33 cellular contexts compared by ENCODE assay signal in the genomic region with DNA sequence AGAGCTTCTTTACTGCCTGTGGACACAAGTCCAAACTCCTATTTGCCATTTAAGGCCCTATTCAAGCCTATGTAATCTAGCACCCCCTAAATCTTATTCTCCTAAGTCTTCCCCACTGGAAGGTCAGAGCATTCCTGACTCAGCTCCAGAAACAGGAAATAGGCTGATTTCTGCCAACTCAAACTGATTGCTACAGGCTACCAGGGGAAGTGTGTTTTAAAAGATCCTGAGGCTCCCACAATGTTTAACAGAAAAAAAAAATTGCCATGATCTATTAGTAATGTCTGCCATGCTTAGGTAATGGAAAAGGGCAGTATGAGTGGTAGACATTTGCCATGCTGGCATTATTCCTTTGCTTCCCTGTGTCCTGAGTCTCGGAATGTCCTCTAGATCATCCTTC.
"Had no signal": no experiment of that assay in that cellular context is flagged by ENCODE, and none has a peak within 500 bp of the region (broad histone marks: within the 10 kb centered on the region; RNA-seq: fewer than 3 reads in every experiment).

No MANE protein-coding gene starts in this region.

- DNase-seq: activated CD4-positive, alpha-beta memory T cell treated with anti-CD3 and anti-CD28 coated beads for 36 hours; activated CD4-positive, alpha-beta T cell treated with anti-CD3 and anti-CD28 coated beads for 36 hours; activated CD4-positive, alpha-beta T cell treated with anti-CD3 and anti-CD28 coated beads, Interleukin-2, amount 10 ng/mL, durations not matched to agents 24 days and 14 days; activated CD4-positive, CD25-positive, alpha-beta regulatory T cell; activated CD4-positive, CD25-positive, alpha-beta regulatory T cell treated with anti-CD3 and anti-CD28 coated beads, Interleukin-2, amount 50 U/mL, for 72 hours; activated CD8-positive, alpha-beta memory T cell treated with anti-CD3 and anti-CD28 coated beads, Interleukin-2, amount 10 ng/mL, durations not matched to agents 7 days and 5 days; activated CD8-positive, alpha-beta memory T cell treated with anti-CD3 and anti-CD28 coated beads, Interleukin-2, amount 50 U/mL, for 4 hours; activated CD8-positive, alpha-beta T cell treated with anti-CD3 and anti-CD28 coated beads, Interleukin-2, amount 10 ng/mL, durations not matched to agents 7 days and 5 days; activated gamma-delta T cell; activated naive CD4-positive, alpha-beta T cell; activated naive CD4-positive, alpha-beta T cell treated with anti-CD3 and anti-CD28 coated beads, Interleukin-2, amount 10 ng/mL, durations not matched to agents 7 days and 5 days; activated naive CD8-positive, alpha-beta T cell treated with anti-CD3 and anti-CD28 coated beads, Interleukin-2, amount 10 ng/mL, durations not matched to agents 7 days and 5 days; activated T-cell treated with anti-CD3 and anti-CD28 coated beads, Interleukin-2, amount 50 U/mL, for 24 hours; activated T-cell treated with anti-CD3 and anti-CD28 coated beads, Interleukin-2, amount 50 U/mL, for 72 hours; central memory CD4-positive, alpha-beta T cell; cerebellar nuclear complex; colonic mucosa; effector CD8-positive, alpha-beta T cell; esophagus squamous epithelium; foreskin melanocyte; head of caudate nucleus; T-helper 1 cell; T-helper 17 cell; T1000; WERI-Rb-1 had no signal

- H3K27me3 ChIP-seq: ascending aorta, breast epithelium, cardiac muscle cell, colonic mucosa, esophagus squamous epithelium, gastroesophageal sphincter had no signal

- H3K9me3 ChIP-seq: ascending aorta, breast epithelium, colonic mucosa, esophagus squamous epithelium, gastroesophageal sphincter had no signal

- H3K4me3 ChIP-seq: ascending aorta, breast epithelium, cardiac muscle cell, colonic mucosa, esophagus squamous epithelium, gastroesophageal sphincter had no signal

- ATAC-seq: activated CD4-positive, alpha-beta T cell treated with anti-CD3 and anti-CD28 coated beads for 36 hours; activated CD8-positive, alpha-beta memory T cell treated with anti-CD3 and anti-CD28 coated beads, Interleukin-2, amount 10 ng/mL, durations not matched to agents 7 days and 5 days; activated CD8-positive, alpha-beta T cell treated with anti-CD3 and anti-CD28 coated beads, Interleukin-2, amount 10 ng/mL, durations not matched to agents 7 days and 5 days; activated naive CD4-positive, alpha-beta T cell treated with anti-CD3 and anti-CD28 coated beads, Interleukin-2, amount 50 U/mL, for 72 hours; activated T-cell treated with anti-CD3 and anti-CD28 coated beads, Interleukin-2, amount 50 U/mL, for 72 hours; gastroesophageal sphincter; T-helper 17 cell had no signal

- H3K36me3 ChIP-seq: ascending aorta, breast epithelium, cardiac muscle cell, colonic mucosa, esophagus squamous epithelium, gastroesophageal sphincter, WERI-Rb-1 had no signal

- H3K27ac ChIP-seq: ascending aorta, breast epithelium, cardiac muscle cell, colonic mucosa, epithelial cell of prostate, esophagus squamous epithelium, gastroesophageal sphincter, WERI-Rb-1 had no signal

- H3K4me1 ChIP-seq: ascending aorta, breast epithelium, colonic mucosa, esophagus squamous epithelium, gastroesophageal sphincter had no signal

- FAIRE-seq: endometrium, endothelial cell of umbilical vein had no signal
